Comparison of ENCODE assay signal across 1 cellular context in the genomic region with DNA sequence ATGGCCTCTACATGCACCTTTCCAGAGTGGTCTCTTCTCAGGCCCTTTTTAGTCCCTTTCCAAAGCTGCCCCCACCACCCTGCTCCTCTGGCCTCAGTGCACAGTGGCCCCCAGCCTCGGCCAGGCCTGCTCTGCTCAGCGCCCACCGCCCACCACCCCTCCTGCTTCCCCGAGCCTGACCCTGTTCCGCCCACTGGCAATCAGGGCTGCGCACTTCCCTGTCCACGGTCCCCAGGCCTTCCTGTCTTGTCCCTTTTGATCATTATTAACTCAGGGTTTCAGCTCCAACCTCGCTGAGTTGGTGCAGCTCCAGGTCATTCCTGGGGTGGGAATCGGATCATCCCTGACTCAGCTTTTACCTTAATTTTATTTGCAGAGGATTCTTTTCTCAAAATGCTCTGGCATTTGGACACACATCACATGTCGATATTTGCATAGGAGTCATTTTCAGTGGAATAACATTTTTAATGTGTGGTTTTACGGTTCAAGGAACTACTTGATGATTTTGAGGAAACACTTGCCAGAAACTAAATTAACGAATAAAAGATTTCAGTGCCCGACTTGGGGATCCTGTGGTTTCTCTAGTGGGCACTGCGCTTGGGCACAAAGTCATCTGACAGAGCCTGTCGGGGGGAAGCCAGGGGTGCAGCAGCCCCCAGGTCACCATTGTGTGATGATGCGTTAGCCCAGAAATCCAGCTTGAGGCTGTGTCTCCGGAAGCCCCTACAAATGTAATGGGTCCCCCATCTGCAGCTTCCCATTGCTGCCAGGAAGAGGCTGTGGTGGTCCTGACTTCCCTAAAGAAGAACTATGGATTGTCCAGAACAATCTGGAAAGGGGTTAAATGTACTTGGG.
TF ChIP-seq lines count a peak whose summit lies in the region.

No MANE protein-coding gene starts in this region.

TF ChIP-seq in GM12878, 131 proteins besides CTCF, POLR2A, EP300 and RAD21:
- TF ChIP-seq EZH2 (IDR thresholded peaks at IDR 0.05; ENCODE audit: borderline replicate concordance, control insufficient read depth, low read depth, low read length) (no peak), KDM1A (IDR thresholded peaks at IDR 0.05; ENCODE audit: borderline replicate concordance) (no peak), SIN3A (IDR thresholded peaks at IDR 0.05; ENCODE audit: low read depth, low read length) (no peak), SPI1 (IDR thresholded peaks at IDR 0.05; ENCODE audit: borderline replicate concordance, insufficient read depth, low read depth, low read length) (0 out of 2 replicates have a peak, but pooled peaks have one; percentile 17)
